In the genomic region with DNA sequence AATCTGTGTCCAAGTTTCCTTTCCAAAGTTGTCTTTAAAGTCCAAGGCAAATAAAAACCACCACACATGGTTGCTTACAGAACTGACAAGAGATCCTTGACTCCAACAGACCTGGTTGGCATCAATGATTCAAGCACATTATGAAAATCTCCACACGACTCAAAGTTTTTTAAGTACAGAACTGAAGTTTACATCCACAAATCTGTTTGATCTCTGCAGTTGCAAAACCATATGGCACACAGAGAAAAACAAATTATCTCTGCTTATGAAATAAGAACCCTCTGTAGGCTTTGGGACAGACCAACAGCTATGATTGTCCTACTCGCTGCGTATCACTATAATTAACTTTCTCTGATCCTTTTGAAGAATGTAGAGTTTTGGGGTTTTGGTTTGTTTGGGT, we compare ENCODE assay signal across 19 cellular contexts.
DNase-seq lines count a peak whose midpoint lies in the region; ATAC-seq and FAIRE-seq lines count a peak whose summit lies in the region.
"Had no signal": no experiment of that assay in that cellular context is flagged by ENCODE, and none has a peak within 500 bp of the region (broad histone marks: within the 10 kb centered on the region; RNA-seq: fewer than 3 reads in every experiment).

No MANE protein-coding gene starts in this region.

- peak overlapping the region; percentile 16 for H3K4me3 Mint-ChIP-seq in activated T-cell treated with anti-CD3 and anti-CD28 coated beads, Interleukin-2, amount 50 U/mL, for 24 hours
- H3K4me3 Mint-ChIP-seq in activated T-cell treated with anti-CD3 and anti-CD28 coated beads, Interleukin-2, amount 50 U/mL, for 4 hours: no peak overlapping the region
- H3K4me3 Mint-ChIP-seq in activated naive CD8-positive, alpha-beta T cell: peak overlapping the region; percentile 9
- H3K4me3 Mint-ChIP-seq: IgD-negative memory B cell had no signal

- peak; percentile 14 for FAIRE-seq in GM19239 (lab: Jason Lieb, UNC)

- H3K36me3 Mint-ChIP-seq in activated T-cell treated with anti-CD3 and anti-CD28 coated beads, Interleukin-2, amount 50 U/mL, for 24 hours (ENCODE audit: low read depth): no peaks in the 10 kb centered on the region
- no peaks in the 10 kb centered on the region for H3K36me3 Mint-ChIP-seq in activated T-cell treated with anti-CD3 and anti-CD28 coated beads, Interleukin-2, amount 50 U/mL, for 4 hours (ENCODE audit: insufficient read depth)
- H3K36me3 Mint-ChIP-seq in activated naive CD8-positive, alpha-beta T cell: peaks cover 3% of the 10 kb centered on the region
- H3K36me3 Mint-ChIP-seq: CD8-positive, alpha-beta memory T cell; IgD-negative memory B cell had no signal

- DNase-seq in activated T-cell treated with anti-CD3 and anti-CD28 coated beads, Interleukin-2, amount 50 U/mL, for 24 hours: no peak
- no peak for DNase-seq in activated T-cell treated with anti-CD3 and anti-CD28 coated beads, Interleukin-2, amount 50 U/mL, for 4 hours
- DNase-seq in GM19239 (ENCODE audit: insufficient read length, low spot score) (no peak), fibroblast of peridontal ligament (ENCODE audit: extremely low read depth) (peak; percentile 57), T1000 (lab: John Stamatoyannopoulos, UW) (no peak), HuH-7 (ENCODE audit: low spot score) (no peak), NCI-H1694 (lab: John Stamatoyannopoulos, UW) (no peak)
- DNase-seq: CD8-positive, alpha-beta memory T cell; DMS79; H7; Karpas-422; NCI-H1417 treated with DMSO at 0.1 percent for 48 hours; NCI-H2029; NCI-H345; PC-3; RPMI8226; SIG-M5 had no signal

- H3K9me3 Mint-ChIP-seq in activated T-cell treated with anti-CD3 and anti-CD28 coated beads, Interleukin-2, amount 50 U/mL, for 24 hours: no peaks in the 10 kb centered on the region
- H3K9me3 Mint-ChIP-seq in activated T-cell treated with anti-CD3 and anti-CD28 coated beads, Interleukin-2, amount 50 U/mL, for 4 hours: no peaks in the 10 kb centered on the region
- H3K9me3 Mint-ChIP-seq in activated naive CD8-positive, alpha-beta T cell (ENCODE audit: low read depth): no peaks in the 10 kb centered on the region
- H3K9me3 Mint-ChIP-seq: CD8-positive, alpha-beta memory T cell; IgD-negative memory B cell had no signal

- H3K27ac Mint-ChIP-seq in activated T-cell treated with anti-CD3 and anti-CD28 coated beads, Interleukin-2, amount 50 U/mL, for 24 hours: peak overlapping the region; percentile 81
- H3K27ac Mint-ChIP-seq in activated naive CD8-positive, alpha-beta T cell: peak overlapping the region; percentile 75
- H3K27ac Mint-ChIP-seq: CD8-positive, alpha-beta memory T cell; IgD-negative memory B cell had no signal

- ATAC-seq in activated T-cell treated with anti-CD3 and anti-CD28 coated beads, Interleukin-2, amount 50 U/mL, for 4 hours: no peak
- ATAC-seq: PC-3 had no signal

- peaks cover 88% of the 10 kb centered on the region for H3K4me1 Mint-ChIP-seq in activated T-cell treated with anti-CD3 and anti-CD28 coated beads, Interleukin-2, amount 50 U/mL, for 24 hours (ENCODE audit: low read depth)
- peaks cover 84% of the 10 kb centered on the region for H3K4me1 Mint-ChIP-seq in activated T-cell treated with anti-CD3 and anti-CD28 coated beads, Interleukin-2, amount 50 U/mL, for 4 hours (ENCODE audit: low read depth)
- peaks cover 91% of the 10 kb centered on the region for H3K4me1 Mint-ChIP-seq in activated naive CD8-positive, alpha-beta T cell (ENCODE audit: low read depth)

- no peaks in the 10 kb centered on the region for H3K27me3 Mint-ChIP-seq in activated T-cell treated with anti-CD3 and anti-CD28 coated beads, Interleukin-2, amount 50 U/mL, for 24 hours
- no peaks in the 10 kb centered on the region for H3K27me3 Mint-ChIP-seq in activated T-cell treated with anti-CD3 and anti-CD28 coated beads, Interleukin-2, amount 50 U/mL, for 4 hours (ENCODE audit: low read depth)
- no peaks in the 10 kb centered on the region for H3K27me3 Mint-ChIP-seq in activated naive CD8-positive, alpha-beta T cell
- H3K27me3 Mint-ChIP-seq: CD8-positive, alpha-beta memory T cell had no signal
